Comparison of ENCODE assay signal across 27 cellular contexts in genomic region chr20:37128803-37129202, GRCh38.
"Had no signal": no experiment of that assay in that cellular context is flagged by ENCODE, and none has a peak within 500 bp of the region (broad histone marks: within the 10 kb centered on the region; RNA-seq: fewer than 3 reads in every experiment).

No MANE protein-coding gene starts in this region.

- DNase-seq: activated B cell treated with CpG ODN at 0.5 μM for 24 hours; activated CD4-positive, alpha-beta T cell treated with anti-CD3 and anti-CD28 coated beads for 48 hours; activated CD4-positive, alpha-beta T cell treated with anti-CD3 and anti-CD28 coated beads, Interleukin-2, amount 50 U/mL, for 1 hour; activated CD4-positive, alpha-beta T cell treated with anti-CD3 and anti-CD28 coated beads, Interleukin-2, amount 50 U/mL, for 48 hours; activated CD8-positive, alpha-beta memory T cell treated with anti-CD3 and anti-CD28 coated beads for 24 hours; activated CD8-positive, alpha-beta T cell treated with anti-CD3 and anti-CD28 coated beads for 36 hours; activated effector memory CD4-positive, alpha-beta T cell treated with Interleukin-2 at 50 U/mL for 16 hours; activated gamma-delta T cell treated with Interleukin-2 at 50 U/mL for 16 hours; activated naive CD4-positive, alpha-beta T cell treated with anti-CD3 and anti-CD28 coated beads, Interleukin-2, amount 50 U/mL, for 16 hours; activated naive CD4-positive, alpha-beta T cell treated with Interleukin-2 at 50 U/mL for 16 hours; activated T-cell treated with anti-CD3 and anti-CD28 coated beads, Interleukin-2, amount 50 U/mL, for 4 hours; amniotic stem cell; anterior cingulate cortex; brain microvascular endothelial cell; cortex of kidney; dermis blood vessel endothelial cell; effector CD4-positive, alpha-beta T cell; effector memory CD8-positive, alpha-beta T cell; erythroblast; foreskin keratinocyte; gastrocnemius medialis; heart right ventricle; T-helper 9 cell; WERI-Rb-1 had no signal

- H3K4me3 ChIP-seq: esophagus muscularis mucosa, gastrocnemius medialis, heart right ventricle had no signal

- H3K27me3 ChIP-seq: brain microvascular endothelial cell, esophagus muscularis mucosa, gastrocnemius medialis had no signal

- H3K27ac ChIP-seq: brain microvascular endothelial cell, esophagus muscularis mucosa, foreskin keratinocyte, gastrocnemius medialis, heart right ventricle, WERI-Rb-1 had no signal

- ATAC-seq: activated CD4-positive, CD25-positive, alpha-beta regulatory T cell treated with anti-CD3 and anti-CD28 coated beads, Interleukin-2, amount 50 U/mL, for 24 hours; activated CD8-positive, alpha-beta T cell treated with anti-CD3 and anti-CD28 coated beads for 36 hours; activated T-cell treated with anti-CD3 and anti-CD28 coated beads, Interleukin-2, amount 50 U/mL, for 4 hours; activated T-helper 17 cell treated with anti-CD3 and anti-CD28 coated beads, Interleukin-2, amount 50 U/mL, for 72 hours; effector memory CD8-positive, alpha-beta T cell; foreskin keratinocyte; gastrocnemius medialis; heart right ventricle had no signal

- H3K9me3 ChIP-seq: esophagus muscularis mucosa, gastrocnemius medialis, heart right ventricle had no signal

- H3K36me3 ChIP-seq: brain microvascular endothelial cell, gastrocnemius medialis, heart right ventricle, WERI-Rb-1 had no signal

- H3K4me1 ChIP-seq: esophagus muscularis mucosa, foreskin keratinocyte, gastrocnemius medialis had no signal
